In the genomic region with DNA sequence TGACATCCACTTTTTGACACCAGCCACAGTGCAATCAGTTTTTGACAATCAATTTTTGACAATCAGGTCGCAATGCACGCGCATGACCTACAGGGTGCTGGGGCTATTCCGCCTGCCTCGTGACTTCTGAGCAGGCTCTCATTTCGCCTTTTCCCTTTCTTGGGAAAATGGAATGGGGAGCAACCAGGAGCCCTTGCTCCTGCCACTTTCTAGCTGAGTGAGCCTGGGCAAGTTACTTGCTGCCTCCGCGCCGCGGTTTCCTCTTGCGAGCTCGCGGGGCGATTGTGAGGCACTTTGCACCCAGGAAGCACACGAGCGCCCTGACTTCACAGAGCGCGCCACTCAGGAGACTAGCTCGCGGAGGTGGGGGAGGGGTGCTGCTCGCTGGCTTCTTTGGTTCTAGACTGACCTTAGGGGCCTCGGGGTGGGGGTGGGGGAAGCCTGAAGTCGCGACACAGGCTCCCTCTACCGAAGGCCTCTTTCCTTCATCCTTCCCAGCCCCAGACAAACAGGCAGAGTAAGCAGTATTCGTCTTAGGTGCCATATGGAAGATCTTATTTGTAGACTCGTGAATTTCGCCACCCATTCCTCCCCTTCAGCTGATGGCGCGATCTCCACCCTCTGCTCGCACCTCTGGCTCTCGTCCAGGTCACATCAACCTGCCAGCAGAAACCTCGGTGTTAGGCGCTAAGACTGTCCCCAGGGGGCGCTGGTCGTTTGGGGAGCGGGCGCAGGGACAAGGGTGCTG, we compare ENCODE assay signal across 8 cellular contexts. TPM values are rescaled to one million over a fixed set of nuclear protein-coding genes. Genes with fewer than 3 reads are reported as not detected.
DNase-seq lines count a peak whose midpoint lies in the region; TF ChIP-seq lines count a peak whose summit lies in the region.

No MANE protein-coding gene starts in this region.

- 5 to 10% methylated on average over 38 of the region's 38 CpGs for WGBS in esophagus, 2 donors

- TF ChIP-seq CTCF in OCI-LY3 (IDR thresholded peaks at IDR 0.05; ENCODE audit: low read depth, low read length), result peak; percentile 98

- peaks cover 30% of the 10 kb centered on the region for H3K4me1 ChIP-seq in OCI-LY3 (ENCODE audit: low read length)
- peaks cover 0 to 3% of the 10 kb centered on the region in 2 donors for H3K4me1 ChIP-seq in esophagus (ENCODE audit: control insufficient read depth in 2 of 2, insufficient read depth in 2 of 2, low read length in 1 of 2)
- H3K4me1 ChIP-seq in mucosa of rectum (ENCODE audit: control insufficient read depth in 2 of 2, insufficient read depth in 2 of 2, low read length in 2 of 2), result peaks cover 4 to 14% of the 10 kb centered on the region in 2 donors

- peaks cover 9% of the 10 kb centered on the region; the same call in 1 of the 2 replicates for H3K79me2 ChIP-seq in OCI-LY3 (ENCODE audit: low read length)

- no peaks in the 10 kb centered on the region for H3K27me3 Mint-ChIP-seq in activated T-cell treated with anti-CD3 and anti-CD28 coated beads, Interleukin-2, amount 50 U/mL, for 24 hours

- H4K20me1 ChIP-seq in OCI-LY3 (ENCODE audit: insufficient read depth, low read length), result peaks cover 21% of the 10 kb centered on the region

- peaks cover 35% of the 10 kb centered on the region for H3K36me3 Mint-ChIP-seq in activated T-cell treated with anti-CD3 and anti-CD28 coated beads, Interleukin-2, amount 50 U/mL, for 24 hours (ENCODE audit: low read depth)

- peak overlapping the region; percentile 74 for H3K4me2 ChIP-seq in OCI-LY3 (ENCODE audit: low read length)

- H3K27me3 ChIP-seq in OCI-LY3 (ENCODE audit: low read depth, low read length) (peaks cover 16% of the 10 kb centered on the region), esophagus (ENCODE audit: control insufficient read depth in 1 of 2, insufficient read depth in 2 of 2, low read length in 2 of 2) (no peaks in the 10 kb centered on the region), mucosa of rectum (ENCODE audit: control insufficient read depth in 2 of 2, insufficient read depth in 2 of 2, low read length in 2 of 2) (no peaks in the 10 kb centered on the region)

- no peaks in the 10 kb centered on the region for H3K9me3 Mint-ChIP-seq in activated T-cell treated with anti-CD3 and anti-CD28 coated beads, Interleukin-2, amount 50 U/mL, for 24 hours

- H3K27ac ChIP-seq in OCI-LY3 (ENCODE audit: low read length), result no peak overlapping the region
- H3K27ac ChIP-seq in esophagus (ENCODE audit: low read depth in 2 of 2, low read length in 1 of 2), result peak overlapping the region; percentile 60 to 79
- peak overlapping the region; percentile 74 to 76 for H3K27ac ChIP-seq in mucosa of rectum (ENCODE audit: low read depth in 2 of 2, low read length in 2 of 2)

- H3K4me3 Mint-ChIP-seq in activated T-cell treated with anti-CD3 and anti-CD28 coated beads, Interleukin-2, amount 50 U/mL, for 24 hours, result peak overlapping the region; percentile 78

- peak overlapping the region; percentile 71 for H3K4me3 ChIP-seq in OCI-LY3 (ENCODE audit: low read length)
- H3K4me3 ChIP-seq in esophagus (ENCODE audit: low read depth in 1 of 2, low read length in 2 of 2), result peak overlapping the region; percentile 41 to 53
- peak overlapping the region; percentile 66 to 89 for H3K4me3 ChIP-seq in mucosa of rectum (ENCODE audit: low read length in 2 of 2)

- peaks cover 23% of the 10 kb centered on the region for H3K36me3 ChIP-seq in OCI-LY3 (replicated peaks; ENCODE audit: low read depth, low read length)
- no peaks in the 10 kb centered on the region for H3K36me3 ChIP-seq in esophagus (ENCODE audit: control insufficient read depth in 2 of 2, insufficient read depth in 2 of 2, low read length in 1 of 2)
- H3K36me3 ChIP-seq in mucosa of rectum (ENCODE audit: control insufficient read depth in 2 of 2, insufficient read depth in 2 of 2, low read length in 2 of 2), result peaks cover 0 to 2% of the 10 kb centered on the region in 2 donors

- H3K27ac Mint-ChIP-seq in activated T-cell treated with anti-CD3 and anti-CD28 coated beads, Interleukin-2, amount 50 U/mL, for 24 hours, result peak overlapping the region; percentile 91

- DNase-seq in SIG-M5 treated with dmso at 0.1 percent for 504 hours (lab: John Stamatoyannopoulos, UW; ENCODE audit: unreplicated experiment) (peak; percentile 71), SIG-M5 (lab: John Stamatoyannopoulos, UW) (no peak), HT-29 (ENCODE audit: low spot score) (peak; percentile 100)
- peak; percentile 93 for DNase-seq in activated T-cell treated with anti-CD3 and anti-CD28 coated beads, Interleukin-2, amount 50 U/mL, for 24 hours
- DNase-seq in stimulated activated CD8-positive, alpha-beta memory T cell treated with anti-CD3 and anti-CD28 coated beads, Interleukin-4, amount 100 ng/mL, for 24 hours (ENCODE audit: low read depth), result peak; percentile 87

- H3K9ac ChIP-seq in OCI-LY3 (ENCODE audit: low read length) (peak overlapping the region; percentile 41), mucosa of rectum (ENCODE audit: low read depth in 1 of 2, low read length in 2 of 2) (peak overlapping the region; percentile 65)

- 0 out of 2 replicates have a peak overlapping the region, but pooled peaks have one; percentile 9 for H2AFZ ChIP-seq in OCI-LY3 (ENCODE audit: low read depth, low read length)

- peaks cover 38% of the 10 kb centered on the region for H3K4me1 Mint-ChIP-seq in activated T-cell treated with anti-CD3 and anti-CD28 coated beads, Interleukin-2, amount 50 U/mL, for 24 hours (ENCODE audit: low read depth)

- H3K9me3 ChIP-seq in OCI-LY3 (ENCODE audit: insufficient read depth, low read length) (no peaks in the 10 kb centered on the region), esophagus (ENCODE audit: control insufficient read depth in 2 of 2, insufficient read depth in 1 of 2, low read depth in 1 of 2, low read length in 1 of 2) (no peaks in the 10 kb centered on the region), mucosa of rectum (ENCODE audit: control insufficient read depth in 2 of 2, low read length in 2 of 2) (no peaks in the 10 kb centered on the region)

RNA-seq across cellular contexts. Expression of a gene that starts 4.6 kb away (rescaled TPM):
- 0.23 and 1.6 TPM in 2 replicates for total RNA-seq in HT-29 (2014; rRNA removed; shearing (Covaris generic))
- under 1 TPM in 1 of 2 donors, not detected in 1; 0.13 TPM for polyA plus RNA-seq in esophagus

RNA-seq across cellular contexts. Expression of a gene that starts 10.6 kb away (rescaled TPM):
- total RNA-seq in HT-29 (2014; rRNA removed; shearing (Covaris generic)), result 73.6 and 74.7 TPM in 2 replicates
- polyA plus RNA-seq in esophagus, result 10 to 100 TPM in 1 of 2 donors, 1 to 10 TPM in 1; 8.4 to 16.5 TPM

RNA-seq across cellular contexts. Expression of a gene that starts 25.3 kb away (rescaled TPM):
- 79.1 and 90.1 TPM in 2 replicates for total RNA-seq in HT-29 (2014; rRNA removed; shearing (Covaris generic))
- polyA plus RNA-seq in esophagus, result 10 to 100 TPM; 49.4 to 64.6 TPM

RNA-seq across cellular contexts. Expression of a gene that starts 34.6 kb away (rescaled TPM):
- 66.6 and 84.8 TPM in 2 replicates for total RNA-seq in HT-29 (2014; rRNA removed; shearing (Covaris generic))
- polyA plus RNA-seq in esophagus, result 10 to 100 TPM; 31.0 to 65.1 TPM

RNA-seq across cellular contexts. Expression of a gene that starts 42.4 kb away (rescaled TPM):
- 164 and 165 TPM in 2 replicates for total RNA-seq in HT-29 (2014; rRNA removed; shearing (Covaris generic))
- polyA plus RNA-seq in esophagus, result 10 to 100 TPM; 38.7 to 40.9 TPM
